ENCODE assay signal across 32 cellular contexts in genomic region chr11:72319261-72319660, GRCh38.
"Had no signal": no experiment of that assay in that cellular context is flagged by ENCODE, and none has a peak within 500 bp of the region (broad histone marks: within the 10 kb centered on the region; RNA-seq: fewer than 3 reads in every experiment).

No MANE protein-coding gene starts in this region.

- DNase-seq: activated CD4-positive, alpha-beta memory T cell treated with anti-CD3 and anti-CD28 coated beads, Interleukin-2, amount 10 ng/mL, durations not matched to agents 7 days and 5 days; activated CD4-positive, alpha-beta T cell treated with anti-CD3 and anti-CD28 coated beads for 1 hour; activated CD4-positive, alpha-beta T cell treated with anti-CD3 and anti-CD28 coated beads for 4 hours; activated CD4-positive, alpha-beta T cell treated with anti-CD3 and anti-CD28 coated beads, Interleukin-2, amount 10 ng/mL, durations not matched to agents 7 days and 5 days; activated CD4-positive, alpha-beta T cell treated with anti-CD3 and anti-CD28 coated beads, Interleukin-2, amount 50 U/mL, for 4 hours; activated CD8-positive, alpha-beta memory T cell treated with anti-CD3 and anti-CD28 coated beads, Interleukin-2, amount 50 U/mL, for 48 hours; activated effector memory CD4-positive, alpha-beta T cell treated with Interleukin-2 at 50 U/mL for 16 hours; activated gamma-delta T cell treated with Interleukin-2 at 50 U/mL for 16 hours; activated naive CD4-positive, alpha-beta T cell treated with Interleukin-2 at 50 U/mL for 16 hours; activated naive CD8-positive, alpha-beta T cell treated with anti-CD3 and anti-CD28 coated beads, Interleukin-2, amount 10 ng/mL, durations not matched to agents 7 days and 5 days; activated T-cell treated with anti-CD3 and anti-CD28 coated beads for 4 hours; activated T-cell treated with anti-CD3 and anti-CD28 coated beads, Interleukin-2, amount 50 U/mL, for 24 hours; activated T-cell treated with anti-CD3 and anti-CD28 coated beads, Interleukin-2, amount 50 U/mL, for 72 hours; central memory CD4-positive, alpha-beta T cell; cortex of kidney; effector CD8-positive, alpha-beta T cell; esophagus squamous epithelium; foreskin fibroblast; head of caudate nucleus; T-helper 2 cell had no signal

- H3K36me3 ChIP-seq: breast epithelium, cardiac muscle cell had no signal

- H3K4me1 ChIP-seq: ascending aorta, breast epithelium, esophagus squamous epithelium had no signal

- H3K36me3 Mint-ChIP-seq: activated naive CD4-positive, alpha-beta T cell treated with anti-CD3 and anti-CD28 coated beads, Interleukin-2, amount 50 U/mL, for 72 hours; WTC11 had no signal

- H3K9me3 ChIP-seq: ascending aorta, breast epithelium, esophagus squamous epithelium had no signal

- H3K4me3 Mint-ChIP-seq: activated CD4-positive, alpha-beta memory T cell treated with anti-CD3 and anti-CD28 coated beads, Interleukin-2, amount 10 ng/mL, durations not matched to agents 7 days and 5 days; activated CD4-positive, alpha-beta T cell treated with anti-CD3 and anti-CD28 coated beads, Interleukin-2, amount 10 ng/mL, durations not matched to agents 7 days and 5 days; activated naive CD8-positive, alpha-beta T cell treated with anti-CD3 and anti-CD28 coated beads, Interleukin-2, amount 10 ng/mL, durations not matched to agents 7 days and 5 days; activated T-cell treated with anti-CD3 and anti-CD28 coated beads, Interleukin-2, amount 50 U/mL, for 24 hours; activated T-cell treated with anti-CD3 and anti-CD28 coated beads, Interleukin-2, amount 50 U/mL, for 72 hours; brain; WTC11 had no signal

- H3K27me3 ChIP-seq: ascending aorta, breast epithelium, cardiac muscle cell, esophagus squamous epithelium had no signal

- H3K9me3 Mint-ChIP-seq: activated CD4-positive, alpha-beta memory T cell treated with anti-CD3 and anti-CD28 coated beads, Interleukin-2, amount 10 ng/mL, durations not matched to agents 7 days and 5 days; activated CD4-positive, alpha-beta T cell treated with anti-CD3 and anti-CD28 coated beads, Interleukin-2, amount 10 ng/mL, durations not matched to agents 7 days and 5 days; activated naive CD4-positive, alpha-beta T cell treated with anti-CD3 and anti-CD28 coated beads, Interleukin-2, amount 50 U/mL, for 72 hours; activated naive CD8-positive, alpha-beta T cell treated with anti-CD3 and anti-CD28 coated beads, Interleukin-2, amount 10 ng/mL, durations not matched to agents 7 days and 5 days; activated T-cell treated with anti-CD3 and anti-CD28 coated beads, Interleukin-2, amount 50 U/mL, for 24 hours; activated T-cell treated with anti-CD3 and anti-CD28 coated beads, Interleukin-2, amount 50 U/mL, for 72 hours; brain; WTC11 had no signal

- H3K27me3 Mint-ChIP-seq: activated CD4-positive, alpha-beta memory T cell treated with anti-CD3 and anti-CD28 coated beads, Interleukin-2, amount 10 ng/mL, durations not matched to agents 7 days and 5 days; activated CD4-positive, alpha-beta T cell treated with anti-CD3 and anti-CD28 coated beads, Interleukin-2, amount 10 ng/mL, durations not matched to agents 7 days and 5 days; activated naive CD8-positive, alpha-beta T cell treated with anti-CD3 and anti-CD28 coated beads, Interleukin-2, amount 10 ng/mL, durations not matched to agents 7 days and 5 days; activated T-cell treated with anti-CD3 and anti-CD28 coated beads, Interleukin-2, amount 50 U/mL, for 24 hours; brain had no signal

- H3K4me1 Mint-ChIP-seq: activated CD4-positive, alpha-beta memory T cell treated with anti-CD3 and anti-CD28 coated beads, Interleukin-2, amount 10 ng/mL, durations not matched to agents 7 days and 5 days; brain had no signal

- H3K4me3 ChIP-seq: ascending aorta, breast epithelium, cardiac muscle cell, esophagus squamous epithelium had no signal

- H3K27ac ChIP-seq: ascending aorta, breast epithelium, cardiac muscle cell, epithelial cell of prostate, esophagus squamous epithelium, VCaP had no signal

- FAIRE-seq: colon, endometrium, endothelial cell of umbilical vein, frontal cortex had no signal

- ATAC-seq: activated naive CD4-positive, alpha-beta T cell treated with anti-CD3 and anti-CD28 coated beads, Interleukin-2, amount 50 U/mL, for 72 hours; activated T-cell treated with anti-CD3 and anti-CD28 coated beads, Interleukin-2, amount 50 U/mL, for 72 hours; WTC11 had no signal

- H3K27ac Mint-ChIP-seq: activated CD4-positive, alpha-beta memory T cell treated with anti-CD3 and anti-CD28 coated beads, Interleukin-2, amount 10 ng/mL, durations not matched to agents 7 days and 5 days; activated CD4-positive, alpha-beta T cell treated with anti-CD3 and anti-CD28 coated beads, Interleukin-2, amount 10 ng/mL, durations not matched to agents 7 days and 5 days; activated naive CD8-positive, alpha-beta T cell treated with anti-CD3 and anti-CD28 coated beads, Interleukin-2, amount 10 ng/mL, durations not matched to agents 7 days and 5 days; activated T-cell treated with anti-CD3 and anti-CD28 coated beads, Interleukin-2, amount 50 U/mL, for 24 hours; activated T-cell treated with anti-CD3 and anti-CD28 coated beads, Interleukin-2, amount 50 U/mL, for 72 hours; WTC11 had no signal
